Comparison of ENCODE assay signal across 12 cellular contexts in the genomic region with DNA sequence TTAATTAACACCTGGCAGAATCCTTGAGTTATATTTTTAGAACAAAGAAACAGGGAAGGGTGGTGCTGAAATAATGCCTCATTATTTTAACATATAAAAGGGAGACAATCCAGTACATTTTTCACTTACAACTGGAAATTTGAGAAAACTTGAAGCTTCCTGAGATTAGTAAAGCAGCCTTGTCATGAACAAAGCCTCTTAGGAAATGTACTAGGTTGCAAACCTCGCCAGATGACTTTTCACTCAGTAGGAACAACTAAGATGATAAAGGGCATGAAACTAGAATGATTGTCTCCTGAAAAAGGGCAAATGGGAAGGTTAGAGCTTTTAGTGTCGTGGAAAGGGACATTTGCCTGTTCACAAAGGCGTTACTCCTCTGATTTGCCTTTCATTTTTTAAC.
DNase-seq lines count a peak whose midpoint lies in the region; ATAC-seq and TF ChIP-seq lines count a peak whose summit lies in the region.
"Had no signal": no experiment of that assay in that cellular context is flagged by ENCODE, and none has a peak within 500 bp of the region (broad histone marks: within the 10 kb centered on the region; RNA-seq: fewer than 3 reads in every experiment).

No MANE protein-coding gene starts in this region.

- no peaks in the 10 kb centered on the region for H3K27me3 Mint-ChIP-seq in activated naive CD4-positive, alpha-beta T cell treated with anti-CD3 and anti-CD28 coated beads for 36 hours (ENCODE audit: low read depth)
- H3K27me3 Mint-ChIP-seq in immature natural killer cell (ENCODE audit: low read depth in 3 of 3): peaks cover 7% of the 10 kb centered on the region in 3 donors
- H3K27me3 Mint-ChIP-seq in stimulated activated naive CD8-positive, alpha-beta T cell treated with anti-CD3 and anti-CD28 coated beads, Interleukin-15, amount 100 ng/mL, for 72 hours: no peaks in the 10 kb centered on the region

- H3K4me3 ChIP-seq in dorsolateral prefrontal cortex: no peak overlapping the region
- H3K4me3 ChIP-seq: prostate gland had no signal

- peaks cover 8% of the 10 kb centered on the region for H3K36me3 Mint-ChIP-seq in activated naive CD4-positive, alpha-beta T cell treated with anti-CD3 and anti-CD28 coated beads for 36 hours (ENCODE audit: low read depth)
- H3K36me3 Mint-ChIP-seq in immature natural killer cell: peaks cover 0 to 5% (median 3%) of the 10 kb centered on the region in 3 donors

- peak overlapping the region; percentile 50 for H3K4me3 Mint-ChIP-seq in activated naive CD4-positive, alpha-beta T cell treated with anti-CD3 and anti-CD28 coated beads for 36 hours
- peak overlapping the region in 1 of 5 donors; percentile 16 for H3K4me3 Mint-ChIP-seq in immature natural killer cell
- H3K4me3 Mint-ChIP-seq in stimulated activated naive CD8-positive, alpha-beta T cell treated with anti-CD3 and anti-CD28 coated beads, Interleukin-15, amount 100 ng/mL, for 72 hours: peak overlapping the region; percentile 74 to 94

- peak overlapping the region; percentile 49 for H3K27ac ChIP-seq in VCaP
- H3K27ac ChIP-seq in dorsolateral prefrontal cortex: no peak overlapping the region
- H3K27ac ChIP-seq: prostate gland had no signal

- DNase-seq in activated naive CD4-positive, alpha-beta T cell treated with anti-CD3 and anti-CD28 coated beads for 36 hours: no peak
- no peak for DNase-seq in activated naive CD4-positive, alpha-beta T cell (lab: John Stamatoyannopoulos, UW)
- DNase-seq in immature natural killer cell (no peak), SKM-1 (lab: John Stamatoyannopoulos, UW; ENCODE audit: unreplicated experiment) (no peak), dorsolateral prefrontal cortex (no peak)
- no peak for DNase-seq in stimulated activated naive CD8-positive, alpha-beta T cell treated with anti-CD3 and anti-CD28 coated beads, Interleukin-15, amount 100 ng/mL, for 72 hours
- DNase-seq: DND-41; NCI-H1694; stimulated activated CD8-positive, alpha-beta memory T cell treated with anti-CD3 and anti-CD28 coated beads, Interleukin-4, amount 100 ng/mL, for 48 hours had no signal

- peak overlapping the region; percentile 91 for H3K27ac Mint-ChIP-seq in activated naive CD4-positive, alpha-beta T cell treated with anti-CD3 and anti-CD28 coated beads for 36 hours
- peak overlapping the region; percentile 89 to 100 (median 98) for H3K27ac Mint-ChIP-seq in immature natural killer cell
- H3K27ac Mint-ChIP-seq in stimulated activated naive CD8-positive, alpha-beta T cell treated with anti-CD3 and anti-CD28 coated beads, Interleukin-15, amount 100 ng/mL, for 72 hours: peak overlapping the region; percentile 95 to 96

- TF ChIP-seq CTCF in VCaP (conservative IDR thresholded peaks at IDR 0.05) (no peak), dorsolateral prefrontal cortex (IDR thresholded peaks at IDR 0.05 in 54 of 56, conservative IDR thresholded peaks at IDR 0.05 in 2 of 56; ENCODE audit: low read depth in 1 of 56, partially characterized antibody in 56 of 56) (no peak)

- no peaks in the 10 kb centered on the region for H3K27me3 ChIP-seq in dorsolateral prefrontal cortex

- peaks cover 89% of the 10 kb centered on the region for H3K4me1 Mint-ChIP-seq in activated naive CD4-positive, alpha-beta T cell treated with anti-CD3 and anti-CD28 coated beads for 36 hours (ENCODE audit: low read depth)
- H3K4me1 Mint-ChIP-seq in immature natural killer cell: peaks cover 89 to 100% of the 10 kb centered on the region in 2 donors
- H3K4me1 Mint-ChIP-seq in stimulated activated naive CD8-positive, alpha-beta T cell treated with anti-CD3 and anti-CD28 coated beads, Interleukin-15, amount 100 ng/mL, for 72 hours: peaks cover 74% of the 10 kb centered on the region

- no peak for ATAC-seq in stimulated activated naive CD8-positive, alpha-beta T cell treated with anti-CD3 and anti-CD28 coated beads, Interleukin-15, amount 100 ng/mL, for 72 hours
- ATAC-seq in HG02840 (IDR thresholded peaks at IDR 0.05; ENCODE audit: low FRiP score, unreplicated experiment): no peak

- intact Hi-C loops in activated naive CD4-positive, alpha-beta T cell treated with anti-CD3 and anti-CD28 coated beads for 36 hours (cut with micrococcal nuclease): loop anchor here (2.0 kb wide), 1 partner anchor 225 kb away; no protein-coding TSS in a partner anchor
- intact Hi-C loops in dorsolateral prefrontal cortex (cut with DNase I): loop anchor here (10.0 kb wide), 2 partner anchors 157 to 537 kb away; no protein-coding TSS in a partner anchor

- CTCF ChIA-PET in activated naive CD4-positive, alpha-beta T cell treated with anti-CD3 and anti-CD28 coated beads for 36 hours (lab: Charles Lee): interaction anchor here (0.7 to 6.9 kb wide), 9 partner anchors 9 to 334 kb away, joined by 3 to 35 read pairs (median 4); no protein-coding TSS in a partner anchor

- no peaks in the 10 kb centered on the region for H3K9me3 Mint-ChIP-seq in activated naive CD4-positive, alpha-beta T cell treated with anti-CD3 and anti-CD28 coated beads for 36 hours
- H3K9me3 Mint-ChIP-seq in immature natural killer cell: peaks cover 0 to 2% (median 0%) of the 10 kb centered on the region in 6 donors
- peaks cover 11 to 20% of the 10 kb centered on the region in 2 donors for H3K9me3 Mint-ChIP-seq in stimulated activated naive CD8-positive, alpha-beta T cell treated with anti-CD3 and anti-CD28 coated beads, Interleukin-15, amount 100 ng/mL, for 72 hours
